10 cellular contexts compared by ENCODE assay signal in genomic region chr12:65106948-65107347, GRCh38. TPM values are rescaled to one million over a fixed set of nuclear protein-coding genes. Genes with fewer than 3 reads are reported as not detected.
DNase-seq lines count a peak whose midpoint lies in the region; ATAC-seq and TF ChIP-seq lines count a peak whose summit lies in the region.
"Had no signal": no experiment of that assay in that cellular context is flagged by ENCODE, and none has a peak within 500 bp of the region (broad histone marks: within the 10 kb centered on the region; RNA-seq: fewer than 3 reads in every experiment).

No MANE protein-coding gene starts in this region.

- no peaks in the 10 kb centered on the region for H3K9me3 ChIP-seq in esophagus squamous epithelium
- H3K9me3 ChIP-seq: tibial nerve had no signal

- intact Hi-C loops in activated CD8-positive, alpha-beta T cell treated with anti-CD3 and anti-CD28 coated beads for 36 hours (cut with micrococcal nuclease), result no loop called here
- intact Hi-C loops in esophagus squamous epithelium (cut with DNase I), result no loop called here

- H3K9me3 Mint-ChIP-seq in activated CD8-positive, alpha-beta T cell treated with anti-CD3 and anti-CD28 coated beads for 36 hours, result no peaks in the 10 kb centered on the region
- H3K9me3 Mint-ChIP-seq in activated CD8-positive, alpha-beta T cell treated with anti-CD3 and anti-CD28 coated beads, Interleukin-2, amount 10 ng/mL, durations not matched to agents 7 days and 5 days (ENCODE audit: insufficient read depth), result no peaks in the 10 kb centered on the region

- H3K4me1 Mint-ChIP-seq in activated CD8-positive, alpha-beta T cell treated with anti-CD3 and anti-CD28 coated beads for 36 hours (ENCODE audit: low read depth), result no peaks in the 10 kb centered on the region
- no peaks in the 10 kb centered on the region for H3K4me1 Mint-ChIP-seq in activated CD8-positive, alpha-beta T cell treated with anti-CD3 and anti-CD28 coated beads, Interleukin-2, amount 10 ng/mL, durations not matched to agents 7 days and 5 days (ENCODE audit: low read depth)

- no peak overlapping the region for H3K4me3 ChIP-seq in esophagus squamous epithelium
- H3K4me3 ChIP-seq: tibial nerve had no signal

- H3K27me3 Mint-ChIP-seq in activated CD8-positive, alpha-beta T cell treated with anti-CD3 and anti-CD28 coated beads for 36 hours, result peaks cover 8% of the 10 kb centered on the region
- peaks cover 17% of the 10 kb centered on the region for H3K27me3 Mint-ChIP-seq in activated CD8-positive, alpha-beta T cell treated with anti-CD3 and anti-CD28 coated beads, Interleukin-2, amount 10 ng/mL, durations not matched to agents 7 days and 5 days (ENCODE audit: low read depth)

- POLR2A ChIA-PET in activated CD8-positive, alpha-beta T cell treated with anti-CD3 and anti-CD28 coated beads for 36 hours (lab: Charles Lee), result interaction anchor here (0.6 kb wide), 1 partner anchor 124 kb away, joined by 3 read pairs; no protein-coding TSS in a partner anchor
- POLR2A ChIA-PET in activated CD8-positive, alpha-beta T cell treated with anti-CD3 and anti-CD28 coated beads, Interleukin-2, amount 10 ng/mL, durations not matched to agents 7 days and 5 days (lab: Charles Lee), result no interaction called here

- H3K27ac ChIP-seq in esophagus squamous epithelium, result no peak overlapping the region
- H3K27ac ChIP-seq: tibial nerve had no signal

- no peak for TF ChIP-seq POLR2A in esophagus squamous epithelium (IDR thresholded peaks at IDR 0.05)

- DNase-seq in activated CD8-positive, alpha-beta T cell treated with anti-CD3 and anti-CD28 coated beads for 36 hours, result no peak
- DNase-seq in activated CD8-positive, alpha-beta T cell treated with anti-CD3 and anti-CD28 coated beads, Interleukin-2, amount 10 ng/mL, durations not matched to agents 7 days and 5 days, result no peak
- peak; percentile 15 for DNase-seq in NCI-H774 (lab: John Stamatoyannopoulos, UW)
- DNase-seq in esophagus squamous epithelium (lab: John Stamatoyannopoulos, UW), result no peak
- peak; percentile 29 for DNase-seq in superior temporal gyrus (ENCODE audit: extremely low spot score)
- no peak for DNase-seq in cerebellar cortex (ENCODE audit: low spot score)
- DNase-seq in CD1c-positive myeloid dendritic cell (ENCODE audit: extremely low spot score), result no peak
- no peak for DNase-seq in activated CD4-positive, alpha-beta T cell treated with anti-CD3 and anti-CD28 coated beads for 1 hour
- DNase-seq: NCI-H526 treated with DMSO at 0.1 percent for 48 hours had no signal

- H3K36me3 ChIP-seq in esophagus squamous epithelium, result no peaks in the 10 kb centered on the region
- H3K36me3 ChIP-seq: tibial nerve had no signal

- ATAC-seq in activated CD8-positive, alpha-beta T cell treated with anti-CD3 and anti-CD28 coated beads for 36 hours, result no peak
- no peak for ATAC-seq in activated CD8-positive, alpha-beta T cell treated with anti-CD3 and anti-CD28 coated beads, Interleukin-2, amount 10 ng/mL, durations not matched to agents 7 days and 5 days

- CTCF ChIA-PET in activated CD8-positive, alpha-beta T cell treated with anti-CD3 and anti-CD28 coated beads for 36 hours (lab: Charles Lee), result interaction anchor here (0.7 to 3.3 kb wide), 7 partner anchors 14 to 321 kb away, joined by 3 to 14 read pairs (median 6); partner anchors contain the start of gene WIF1
- CTCF ChIA-PET in activated CD8-positive, alpha-beta T cell treated with anti-CD3 and anti-CD28 coated beads, Interleukin-2, amount 10 ng/mL, durations not matched to agents 7 days and 5 days (lab: Charles Lee), result interaction anchor here (0.7 to 2.3 kb wide), 7 partner anchors 17 to 305 kb away, joined by 3 to 13 read pairs (median 5); partner anchors contain the start of gene LEMD3

- no peak overlapping the region for H3K4me3 Mint-ChIP-seq in activated CD8-positive, alpha-beta T cell treated with anti-CD3 and anti-CD28 coated beads for 36 hours
- H3K4me3 Mint-ChIP-seq in activated CD8-positive, alpha-beta T cell treated with anti-CD3 and anti-CD28 coated beads, Interleukin-2, amount 10 ng/mL, durations not matched to agents 7 days and 5 days, result no peak overlapping the region

- peak; percentile 50 for TF ChIP-seq CTCF in activated CD8-positive, alpha-beta T cell treated with anti-CD3 and anti-CD28 coated beads for 36 hours (IDR thresholded peaks at IDR 0.05)
- peak in 5 of 6 experiments; percentile 12 to 54 (median 31) for TF ChIP-seq CTCF in esophagus squamous epithelium (IDR thresholded peaks at IDR 0.05)

- no peaks in the 10 kb centered on the region for H3K4me1 ChIP-seq in esophagus squamous epithelium
- H3K4me1 ChIP-seq: tibial nerve had no signal

- H3K36me3 Mint-ChIP-seq in activated CD8-positive, alpha-beta T cell treated with anti-CD3 and anti-CD28 coated beads for 36 hours (ENCODE audit: low read depth), result no peaks in the 10 kb centered on the region
- H3K36me3 Mint-ChIP-seq in activated CD8-positive, alpha-beta T cell treated with anti-CD3 and anti-CD28 coated beads, Interleukin-2, amount 10 ng/mL, durations not matched to agents 7 days and 5 days (ENCODE audit: low read depth), result no peaks in the 10 kb centered on the region

- H3K27me3 ChIP-seq in esophagus squamous epithelium, result no peaks in the 10 kb centered on the region

- no peak overlapping the region for H3K27ac Mint-ChIP-seq in activated CD8-positive, alpha-beta T cell treated with anti-CD3 and anti-CD28 coated beads for 36 hours
- H3K27ac Mint-ChIP-seq in activated CD8-positive, alpha-beta T cell treated with anti-CD3 and anti-CD28 coated beads, Interleukin-2, amount 10 ng/mL, durations not matched to agents 7 days and 5 days, result no peak overlapping the region

RNA-seq across cellular contexts. Expression of gene WIF1, which starts 14.2 kb away (rescaled TPM):
- not detected for total RNA-seq in activated CD8-positive, alpha-beta T cell treated with anti-CD3 and anti-CD28 coated beads for 36 hours
- not detected for total RNA-seq in activated CD8-positive, alpha-beta T cell treated with anti-CD3 and anti-CD28 coated beads, Interleukin-2, amount 10 ng/mL, durations not matched to agents 7 days and 5 days
- 1 to 10 TPM in 1 of 4 donors, not detected in 3; 6.1 TPM for total RNA-seq in esophagus squamous epithelium
- total RNA-seq: tibial nerve had no signal

Comparison
In these comparisons a context has a peak if more than half of its experiments do, and no peak if none do; other contexts are left out.
1. DNase-seq: peak in NCI-H774 (single experiment) and superior temporal gyrus (single experiment); none in activated CD8-positive, alpha-beta T cell treated with anti-CD3 and anti-CD28 coated beads for 36 hours (single experiment), activated CD8-positive, alpha-beta T cell treated with anti-CD3 and anti-CD28 coated beads, Interleukin-2, amount 10 ng/mL, durations not matched to agents 7 days and 5 days (single experiment), esophagus squamous epithelium (single experiment), cerebellar cortex (single experiment), CD1c-positive myeloid dendritic cell (single experiment) and activated CD4-positive, alpha-beta T cell treated with anti-CD3 and anti-CD28 coated beads for 1 hour (single experiment).